ENCODE assay signal across 26 cellular contexts in the genomic region with DNA sequence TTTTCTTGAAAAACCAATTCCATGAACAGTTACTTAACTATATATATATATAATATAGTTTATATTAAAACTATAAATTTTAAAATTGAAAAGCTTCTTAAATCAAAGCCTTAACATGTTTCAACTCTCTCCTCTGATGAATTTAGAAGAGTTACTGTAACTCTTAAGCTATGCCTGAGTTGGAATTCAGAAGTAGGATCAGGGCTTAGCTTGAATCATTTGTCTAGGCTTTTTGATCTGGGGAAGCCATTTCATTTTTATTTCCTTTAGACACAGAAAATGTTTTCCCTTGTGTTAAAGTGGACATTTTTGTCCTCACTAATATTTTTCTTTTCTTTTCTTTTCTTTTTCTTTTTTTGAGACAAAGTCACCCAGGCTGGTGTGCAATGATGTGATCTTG. TPM values are rescaled to one million over a fixed set of nuclear protein-coding genes. Genes with fewer than 3 reads are reported as not detected.
DNase-seq lines count a peak whose midpoint lies in the region; ATAC-seq, FAIRE-seq and TF ChIP-seq lines count a peak whose summit lies in the region.
"Had no signal": no experiment of that assay in that cellular context is flagged by ENCODE, and none has a peak within 500 bp of the region (broad histone marks: within the 10 kb centered on the region; RNA-seq: fewer than 3 reads in every experiment).

No MANE protein-coding gene starts in this region.

- H3K36me3 ChIP-seq in HCT116 (ENCODE audit: control insufficient read depth in 1 of 2, insufficient read depth in 2 of 2, low read length in 2 of 2), result no peaks in the 10 kb centered on the region
- no peaks in the 10 kb centered on the region for H3K36me3 ChIP-seq in brain microvascular endothelial cell (replicated peaks)
- no peaks in the 10 kb centered on the region for H3K36me3 ChIP-seq in sigmoid colon
- no peaks in the 10 kb centered on the region for H3K36me3 ChIP-seq in HAP-1 (replicated peaks)
- H3K36me3 ChIP-seq: BLaER1, colonic mucosa, lower lobe of right lung, SJCRH30 had no signal

- no peak overlapping the region for H2AFZ ChIP-seq in HCT116 (ENCODE audit: low read depth, low read length, poor library complexity, severe bottlenecking)

- TF ChIP-seq POLR2A in A549 (IDR thresholded peaks at IDR 0.05; ENCODE audit: low read length) (no peak), HCT116 (IDR thresholded peaks at IDR 0.05; ENCODE audit: borderline replicate concordance, extremely low read depth, insufficient read depth, insufficient read length) (no peak), sigmoid colon (IDR thresholded peaks at IDR 0.05) (no peak)

- H3K9me2 ChIP-seq in HCT116 (ENCODE audit: insufficient read depth), result no peaks in the 10 kb centered on the region

- H3K4me2 ChIP-seq in A549, result peak overlapping the region; percentile 75
- 0 out of 2 replicates have a peak overlapping the region, but pooled peaks have one; percentile 71 for H3K4me2 ChIP-seq in HCT116 (ENCODE audit: low read length)
- H3K4me2 ChIP-seq: BLaER1, KMS-11 had no signal

- CTCF ChIA-PET in A549 (lab: Yijun Ruan, JAX), result no interaction called here
- CTCF ChIA-PET in HCT116 (lab: Charles Lee), result no interaction called here

- FAIRE-seq in A549 (lab: Jason Lieb, UNC), result no peak
- FAIRE-seq: GM18507 had no signal

- peak overlapping the region; percentile 79 to 88 for H3K27ac ChIP-seq in A549
- H3K27ac ChIP-seq in HCT116 (ENCODE audit: low read depth, low read length), result peak overlapping the region; percentile 79; the same call in 1 of the 2 replicates
- H3K27ac ChIP-seq in brain microvascular endothelial cell, result peak overlapping the region; percentile 66
- peak overlapping the region; percentile 56 to 81 (median 70) for H3K27ac ChIP-seq in sigmoid colon
- H3K27ac ChIP-seq: BLaER1, colonic mucosa, KMS-11, lower lobe of right lung, SJCRH30 had no signal

- no peaks in the 10 kb centered on the region for H3K27me3 ChIP-seq in HCT116 (ENCODE audit: insufficient read depth, low read length)
- H3K27me3 ChIP-seq in brain microvascular endothelial cell (replicated peaks), result no peaks in the 10 kb centered on the region
- H3K27me3 ChIP-seq in sigmoid colon, result no peaks in the 10 kb centered on the region
- no peaks in the 10 kb centered on the region for H3K27me3 ChIP-seq in HAP-1 (ENCODE audit: low read depth)
- H3K27me3 ChIP-seq: BLaER1, colonic mucosa, SJCRH30 had no signal

- no peaks in the 10 kb centered on the region for H4K20me1 ChIP-seq in HCT116 (ENCODE audit: insufficient read depth)
- H4K20me1 ChIP-seq: BLaER1 had no signal

- POLR2A ChIA-PET in A549 (lab: Yijun Ruan, JAX) (interaction anchor here (1.1 kb wide), 1 partner anchor 42 kb away, joined by 5 read pairs; no protein-coding TSS in a partner anchor), HCT116 (lab: Charles Lee) (no interaction called here)

- H3K9me3 ChIP-seq in A549 (no peaks in the 10 kb centered on the region), HCT116 (ENCODE audit: control insufficient read depth in 1 of 2, insufficient read depth in 1 of 2, low read depth in 1 of 2, low read length in 2 of 2) (no peaks in the 10 kb centered on the region), sigmoid colon (no peaks in the 10 kb centered on the region), HAP-1 (no peaks in the 10 kb centered on the region)
- H3K9me3 ChIP-seq: BLaER1, colonic mucosa, lower lobe of right lung, SJCRH30 had no signal

- in situ Hi-C loops in brain microvascular endothelial cell (cut with HindIII; ENCODE audit: low pct_ligation_motif_present, low sequenced_read_pairs) (no loop called here), HAP-1 (cut with MboI; ENCODE audit: low sequenced_read_pairs) (no loop called here)

- DNase-seq in A549 (ENCODE audit: low read depth in 1 of 2, low spot score in 1 of 2) (no peak), HCT116 (ENCODE audit: low read depth, low spot score) (no peak), brain microvascular endothelial cell (no peak), sigmoid colon (no peak), GM19238 (ENCODE audit: insufficient read length, low spot score) (no peak), HAP-1 (ENCODE audit: low spot score in 2 of 2) (no peak)
- DNase-seq: activated CD4-positive, alpha-beta T cell treated with anti-CD3 and anti-CD28 coated beads, Interleukin-2, amount 10 ng/mL, durations not matched to agents 7 days and 5 days; colonic mucosa; effector memory CD4-positive, alpha-beta T cell; erythroblast; H9; lower lobe of right lung; naive thymus-derived CD8-positive, alpha-beta T cell; NCI-H2029 treated with DMSO at 0.1 percent for 48 hours; NCI-H524 treated with DMSO at 0.1 percent for 48 hours; nucleus accumbens; OCI-M1; SJCRH30; stimulated activated CD4-positive, alpha-beta T cell treated with anti-CD3 and anti-CD28 coated beads, Interleukin-1b, Interleukin-23, amount 100 ng/mL, for 48 hours; stimulated activated naive CD4-positive, alpha-beta T cell treated with Interleukin-2 at 50 U/mL for 16 hours; T-helper 9 cell had no signal

- no peak for TF ChIP-seq EP300 in A549 (IDR thresholded peaks at IDR 0.05)
- no peak for TF ChIP-seq EP300 in sigmoid colon (IDR thresholded peaks at IDR 0.05)

- BruUV-seq in HCT116 (replicated peaks; lab: Mats Ljungman, UMichigan), result no TSS peak

- H3K4me1 ChIP-seq in A549 (peaks cover 62% of the 10 kb centered on the region), HCT116 (ENCODE audit: control insufficient read depth in 1 of 2, insufficient read depth in 2 of 2, low read length in 2 of 2) (peaks cover 45 to 46% of the 10 kb centered on the region in 2 experiments), sigmoid colon (peaks cover 0 to 58% (median 38%) of the 10 kb centered on the region in 4 donors), HAP-1 (peaks cover 16% of the 10 kb centered on the region)
- H3K4me1 ChIP-seq: BLaER1, colonic mucosa had no signal

- no peak for ATAC-seq in A549
- no peak for ATAC-seq in HCT116
- no peak for ATAC-seq in HG03280 (IDR thresholded peaks at IDR 0.05; ENCODE audit: unreplicated experiment)
- ATAC-seq: activated naive CD4-positive, alpha-beta T cell treated with anti-CD3 and anti-CD28 coated beads, Interleukin-2, amount 50 U/mL, for 72 hours; lower lobe of right lung; naive thymus-derived CD8-positive, alpha-beta T cell had no signal

- H3K4me3 ChIP-seq in A549, result no peak overlapping the region
- no peak overlapping the region for H3K4me3 ChIP-seq in HCT116 (replicated peaks in 1 of 2; ENCODE audit: low read depth in 1 of 2, low read length in 2 of 2)
- H3K4me3 ChIP-seq in brain microvascular endothelial cell (ENCODE audit: low read depth, low read length), result no peak overlapping the region
- no peak overlapping the region for H3K4me3 ChIP-seq in sigmoid colon
- H3K4me3 ChIP-seq in HAP-1, result no peak overlapping the region
- H3K4me3 ChIP-seq: BLaER1, colonic mucosa, lower lobe of right lung, SJCRH30 had no signal

- TF ChIP-seq RAD21 in A549 (conservative IDR thresholded peaks at IDR 0.05 in 1 of 2, IDR thresholded peaks at IDR 0.05 in 1 of 2) (no peak), HCT116 (IDR thresholded peaks at IDR 0.05; ENCODE audit: low read depth) (no peak)

- TF ChIP-seq CTCF in A549 (IDR thresholded peaks at IDR 0.05), result no peak
- TF ChIP-seq CTCF in HCT116 (IDR thresholded peaks at IDR 0.05 in 2 of 3, conservative IDR thresholded peaks at IDR 0.05 in 1 of 3; ENCODE audit: borderline replicate concordance in 1 of 3, insufficient read depth in 1 of 3, low read depth in 2 of 3, low read length in 2 of 3), result no peak
- TF ChIP-seq CTCF in brain microvascular endothelial cell (IDR thresholded peaks at IDR 0.05; ENCODE audit: low read depth, low read length, missing control alignments), result no peak
- no peak for TF ChIP-seq CTCF in sigmoid colon (IDR thresholded peaks at IDR 0.05)

- RAD21 ChIA-PET in HCT116 (lab: Charles Lee; ENCODE audit: low non-redundant PET in 1 of 2, low total read pairs in 2 of 2, uncharacterized antibody in 2 of 2, unreplicated experiment in 2 of 2), result no interaction called here

- intact Hi-C loops in HCT116 (cut with micrococcal nuclease), result no loop called here
- intact Hi-C loops in sigmoid colon (cut with DNase I), result loop anchor here (10.0 kb wide), 1 partner anchor 94 kb away; no protein-coding TSS in a partner anchor

- no peak overlapping the region for H3K9ac ChIP-seq in HCT116 (ENCODE audit: low read length)
- H3K9ac ChIP-seq: BLaER1, KMS-11 had no signal

- H3K79me2 ChIP-seq in HCT116 (ENCODE audit: insufficient read depth, low read length), result no peaks in the 10 kb centered on the region

TF ChIP-seq in A549, 52 proteins besides CTCF, POLR2A, EP300 and RAD21:
- no peak for TF ChIP-seq PHF8 (IDR thresholded peaks at IDR 0.05; ENCODE audit: borderline replicate concordance, low read depth)

TF ChIP-seq in HCT116, 20 proteins besides CTCF, POLR2A, EP300 and RAD21 (continues in another document):
- TF ChIP-seq ATF3 (IDR thresholded peaks at IDR 0.05) (no peak), TCF7L2 (IDR thresholded peaks at IDR 0.05; ENCODE audit: borderline replicate concordance, extremely low read depth, insufficient read depth, insufficient read length) (no peak), EGR1 (IDR thresholded peaks at IDR 0.05; ENCODE audit: low read depth) (no peak)

RNA-seq across cellular contexts. Expression of gene PDLIM5, which starts 40.4 kb away (rescaled TPM):
- polyA plus RNA-seq in A549 (2011; rRNA removed) (199 and 242 TPM in 2 replicates), A549 (2017; fragmentation: RNase III; extraction: RNeasy Plus Mini Kit Qiagen cat#74134 plus additional on column Dnase treatment) (43.9 to 54.2 TPM (median 48.2 TPM) in 3 replicates), sigmoid colon (10 to 100 TPM; 31.2 to 43.0 (median 39.6) TPM)
- 49.8 and 61.2 TPM in 2 replicates for polyA plus RNA-seq in A549 (2012; cell fraction: cytosol; rRNA removed)
- polyA plus RNA-seq in A549 (2012; cell fraction: nucleus; rRNA removed), result 46.5 and 53.3 TPM in 2 replicates
- polyA minus RNA-seq in A549 (2011; rRNA and poly(A)+ RNA removed), result 282 and 319 TPM in 2 replicates
- total RNA-seq in HCT116 (2021; ENCODE audit: unreplicated experiment) (130 TPM), sigmoid colon (100 to 1,000 TPM; 167 to 221 (median 204) TPM)
- polyA plus RNA-seq in HCT116 (2012), result 43.9 and 49.0 TPM in 2 replicates
